In genomic region chr10:3472705-3473078, GRCh38 we compare ENCODE assay signal across 8 cellular contexts.
DNase-seq lines count a peak whose midpoint lies in the region; ATAC-seq and TF ChIP-seq lines count a peak whose summit lies in the region.

No MANE protein-coding gene starts in this region.

- H3K27me3 ChIP-seq in GM23248 (replicated peaks; ENCODE audit: insufficient read depth), result no peaks in the 10 kb centered on the region
- no peaks in the 10 kb centered on the region for H3K27me3 ChIP-seq in left ventricle myocardium inferior (ENCODE audit: low read depth)
- no peaks in the 10 kb centered on the region for H3K27me3 ChIP-seq in spleen (replicated peaks in 1 of 7)

- H4K20me1 ChIP-seq in GM23248 (ENCODE audit: insufficient read depth), result no peaks in the 10 kb centered on the region

- H3K4me1 Mint-ChIP-seq in activated T-helper 1 cell treated with anti-CD3 and anti-CD28 coated beads, Interleukin-12 subunit alpha, Interleukin-12 subunit beta, Interleukin-2, Interleukin-4 antibody, amounts not matched to agents 30 ng/mL and 10 ng/mL and 1 ng/mL, durations not matched to agents 14 hours and 24 hours and 36 hours (ENCODE audit: low read depth), result peaks cover 52% of the 10 kb centered on the region

- H3K27me3 Mint-ChIP-seq in activated T-helper 1 cell treated with anti-CD3 and anti-CD28 coated beads, Interleukin-12 subunit alpha, Interleukin-12 subunit beta, Interleukin-2, Interleukin-4 antibody, amounts not matched to agents 30 ng/mL and 10 ng/mL and 1 ng/mL, durations not matched to agents 14 hours and 24 hours and 36 hours (ENCODE audit: insufficient read depth), result peaks cover 18% of the 10 kb centered on the region

- peak overlapping the region; percentile 50 for H3K4me3 Mint-ChIP-seq in activated T-helper 1 cell treated with anti-CD3 and anti-CD28 coated beads, Interleukin-12 subunit alpha, Interleukin-12 subunit beta, Interleukin-2, Interleukin-4 antibody, amounts not matched to agents 30 ng/mL and 10 ng/mL and 1 ng/mL, durations not matched to agents 14 hours and 24 hours and 36 hours

- TF ChIP-seq CTCF in left ventricle myocardium inferior (IDR thresholded peaks at IDR 0.05; ENCODE audit: borderline replicate concordance), result no peak
- TF ChIP-seq CTCF in spleen (IDR thresholded peaks at IDR 0.05 in 8 of 11, conservative IDR thresholded peaks at IDR 0.05 in 3 of 11), result no peak

- 2 to 3% methylated on average over 5 of the region's 5 CpGs for WGBS in GM23248 (ENCODE audit: low coverage in 1 of 2, low lambda C conversion rate in 2 of 2, missing lambda C conversion rate in 2 of 2), 2 experiments
- 23 to 40% (median 28%) methylated on average over 5 of the region's 5 CpGs for WGBS in spleen, 5 donors

- H3K4me1 ChIP-seq in GM23248 (ENCODE audit: insufficient read depth) (peaks cover 37% of the 10 kb centered on the region), left ventricle myocardium inferior (peaks cover 36% of the 10 kb centered on the region), spleen (peaks cover 16 to 54% (median 33%) of the 10 kb centered on the region in 6 donors)

- H3K9ac ChIP-seq in GM23248, result peak overlapping the region; percentile 79

- peak overlapping the region; percentile 81 for H2AFZ ChIP-seq in GM23248

- H3K27ac ChIP-seq in GM23248 (peak overlapping the region; percentile 79), left ventricle myocardium inferior (replicated peaks) (peak overlapping the region; percentile 85), spleen (peak overlapping the region; percentile 14 to 81 (median 76))

- no peaks in the 10 kb centered on the region for H3K79me2 ChIP-seq in GM23248 (ENCODE audit: insufficient read depth)

- H3K9me2 ChIP-seq in GM23248 (ENCODE audit: insufficient read depth), result no peaks in the 10 kb centered on the region

- H3F3A ChIP-seq in GM23248 (ENCODE audit: insufficient read depth), result peaks cover 42% of the 10 kb centered on the region

- TF ChIP-seq POLR2A in spleen (IDR thresholded peaks at IDR 0.05), result no peak

- no peak overlapping the region for H3K27ac Mint-ChIP-seq in activated T-helper 1 cell treated with anti-CD3 and anti-CD28 coated beads, Interleukin-12 subunit alpha, Interleukin-12 subunit beta, Interleukin-2, Interleukin-4 antibody, amounts not matched to agents 30 ng/mL and 10 ng/mL and 1 ng/mL, durations not matched to agents 14 hours and 24 hours and 36 hours

- H3K9me3 ChIP-seq in GM23248 (ENCODE audit: low read depth) (no peaks in the 10 kb centered on the region), left ventricle myocardium inferior (replicated peaks) (no peaks in the 10 kb centered on the region), spleen (no peaks in the 10 kb centered on the region)

- ATAC-seq in GM19452 (IDR thresholded peaks at IDR 0.05; ENCODE audit: unreplicated experiment), result no peak
- ATAC-seq in GM19455 (IDR thresholded peaks at IDR 0.05; ENCODE audit: unreplicated experiment), result no peak

- intact Hi-C loops in activated T-helper 1 cell treated with anti-CD3 and anti-CD28 coated beads, Interleukin-12 subunit alpha, Interleukin-12 subunit beta, Interleukin-2, Interleukin-4 antibody, amounts not matched to agents 30 ng/mL and 10 ng/mL and 1 ng/mL, durations not matched to agents 14 hours and 24 hours and 36 hours (cut with micrococcal nuclease), result no loop called here
- intact Hi-C loops in left ventricle myocardium inferior (cut with micrococcal nuclease) (no loop called here), spleen (cut with DNase I; ENCODE audit: low total_unique reads) (no loop called here)

- H3K4me3 ChIP-seq in GM23248, result peak overlapping the region; percentile 68
- H3K4me3 ChIP-seq in left ventricle myocardium inferior, result peak overlapping the region; percentile 49
- peak overlapping the region in 7 of 8 donors; percentile 4 to 57 (median 17) for H3K4me3 ChIP-seq in spleen

- DNase-seq in GM23248 (peak; percentile 82), left ventricle myocardium inferior (no peak), spleen (no peak), NCI-H1092 treated with DMSO at 0.1 percent for 48 hours (lab: John Stamatoyannopoulos, UW) (no peak)
- no peak for DNase-seq in activated T-helper 1 cell treated with anti-CD3 and anti-CD28 coated beads, Interleukin-12 subunit alpha, Interleukin-12 subunit beta, Interleukin-2, Interleukin-4 antibody, amounts not matched to agents 30 ng/mL and 10 ng/mL and 1 ng/mL, durations not matched to agents 14 hours and 24 hours and 36 hours (ENCODE audit: low spot score)
- no peak for DNase-seq in effector CD8-positive, alpha-beta T cell (lab: John Stamatoyannopoulos, UW)

- no peaks in the 10 kb centered on the region for H3K9me3 Mint-ChIP-seq in activated T-helper 1 cell treated with anti-CD3 and anti-CD28 coated beads, Interleukin-12 subunit alpha, Interleukin-12 subunit beta, Interleukin-2, Interleukin-4 antibody, amounts not matched to agents 30 ng/mL and 10 ng/mL and 1 ng/mL, durations not matched to agents 14 hours and 24 hours and 36 hours

- H3K36me3 Mint-ChIP-seq in activated T-helper 1 cell treated with anti-CD3 and anti-CD28 coated beads, Interleukin-12 subunit alpha, Interleukin-12 subunit beta, Interleukin-2, Interleukin-4 antibody, amounts not matched to agents 30 ng/mL and 10 ng/mL and 1 ng/mL, durations not matched to agents 14 hours and 24 hours and 36 hours (ENCODE audit: low read depth), result no peaks in the 10 kb centered on the region

- peak overlapping the region; percentile 94 for H3K4me2 ChIP-seq in GM23248 (ENCODE audit: unreplicated experiment)

- in situ Hi-C loops in GM23248 (cut with MboI), result no loop called here

- no peaks in the 10 kb centered on the region for H3K36me3 ChIP-seq in GM23248 (ENCODE audit: low read depth)
- H3K36me3 ChIP-seq in left ventricle myocardium inferior, result no peaks in the 10 kb centered on the region
- no peaks in the 10 kb centered on the region for H3K36me3 ChIP-seq in spleen

Comparison
In these comparisons a context has a peak if more than half of its experiments do, and no peak if none do; other contexts are left out.
1. H3K4me3 ChIP-seq: peak in every context shown above with its lines; median percentile 68 in GM23248; 49 in left ventricle myocardium inferior; 17 in spleen.